ENCODE assay signal across 23 cellular contexts in the genomic region with DNA sequence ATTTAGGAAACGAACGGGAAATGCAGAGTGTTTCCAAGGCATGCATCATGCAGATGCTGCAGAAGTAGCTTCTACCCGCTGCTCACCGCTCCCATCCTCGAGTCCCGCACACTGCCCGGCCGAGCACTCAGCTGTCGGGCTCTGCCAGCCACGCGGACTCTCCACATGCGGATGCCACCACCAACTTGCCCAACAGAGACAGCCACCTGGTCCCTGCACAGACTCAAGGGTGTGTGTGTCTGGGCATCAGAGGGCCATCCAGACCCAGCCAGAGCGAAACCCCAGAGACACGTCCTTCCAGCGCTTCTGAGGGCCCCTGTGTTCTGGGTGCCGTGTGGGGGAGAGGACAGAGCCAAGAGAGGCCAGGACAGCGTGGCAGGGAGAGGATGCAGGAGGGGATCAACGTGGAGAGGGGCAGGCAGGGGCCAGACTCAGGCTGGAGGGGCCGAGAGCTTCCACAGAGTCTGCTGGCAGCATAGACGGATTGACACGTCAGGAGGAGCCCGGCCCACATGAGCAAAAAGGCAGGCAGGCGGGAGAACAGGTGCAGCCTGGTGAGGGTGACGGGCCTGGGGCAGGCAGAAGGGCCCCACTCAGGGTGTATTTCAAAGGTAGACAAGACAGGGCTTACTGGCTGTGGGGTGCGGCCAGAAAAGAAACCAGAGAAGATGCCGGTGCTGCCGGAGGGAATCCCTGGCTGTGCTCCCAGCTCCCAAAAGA. TPM values are rescaled to one million over a fixed set of nuclear protein-coding genes. Genes with fewer than 3 reads are reported as not detected.
DNase-seq lines count a peak whose midpoint lies in the region; TF ChIP-seq lines count a peak whose summit lies in the region.
"Had no signal": no experiment of that assay in that cellular context is flagged by ENCODE, and none has a peak within 500 bp of the region (broad histone marks: within the 10 kb centered on the region; RNA-seq: fewer than 3 reads in every experiment).

No MANE protein-coding gene starts in this region.

- H3K4me3 Mint-ChIP-seq in glutamatergic neuron (ENCODE audit: unreplicated experiment) (peak overlapping the region; percentile 30), HFFc6 (no peak overlapping the region)
- H3K4me3 Mint-ChIP-seq: activated CD4-positive, alpha-beta memory T cell treated with anti-CD3 and anti-CD28 coated beads for 36 hours; CD4-positive, alpha-beta T cell; neural crest cell had no signal

- H3K18ac ChIP-seq in mesenchymal stem cell (ENCODE audit: low read depth in 1 of 2, low read length in 2 of 2): no peak overlapping the region

- no peak overlapping the region for H2BK5ac ChIP-seq in mesenchymal stem cell (ENCODE audit: low read depth, low read length, poor library complexity, severe bottlenecking)

- peaks cover 7% of the 10 kb centered on the region for H3K9me3 Mint-ChIP-seq in glutamatergic neuron (ENCODE audit: unreplicated experiment)
- H3K9me3 Mint-ChIP-seq in HFFc6: no peaks in the 10 kb centered on the region
- H3K9me3 Mint-ChIP-seq: activated CD4-positive, alpha-beta memory T cell treated with anti-CD3 and anti-CD28 coated beads for 36 hours; activated naive CD4-positive, alpha-beta T cell treated with anti-CD3 and anti-CD28 coated beads, Interleukin-2, amount 50 U/mL, for 72 hours; CD4-positive, alpha-beta T cell; neural crest cell had no signal

- H2BK15ac ChIP-seq in mesenchymal stem cell (ENCODE audit: low read depth, poor library complexity, severe bottlenecking): no peak overlapping the region

- H4K8ac ChIP-seq in mesenchymal stem cell (ENCODE audit: low read length): no peak overlapping the region

- H3K27ac ChIP-seq in OCI-LY3 (ENCODE audit: low read length) (peak overlapping the region; percentile 91), skeletal muscle tissue (ENCODE audit: low read depth, low read length) (peak overlapping the region; percentile 74), mesenchymal stem cell (ENCODE audit: low read length, poor library complexity, severe bottlenecking) (no peak overlapping the region)
- H3K27ac ChIP-seq: SK-N-MC, tibial nerve had no signal

- H3K4me3 ChIP-seq in OCI-LY3 (ENCODE audit: low read length) (peak overlapping the region; percentile 62), skeletal muscle tissue (ENCODE audit: low read length in 3 of 3) (peak overlapping the region in 2 of 3 donors; percentile 43 to 60), mesenchymal stem cell (ENCODE audit: insufficient read depth in 1 of 2, low read depth in 1 of 2, low read length in 2 of 2) (no peak overlapping the region)
- H3K4me3 ChIP-seq: dorsolateral prefrontal cortex, SK-N-MC, tibial nerve had no signal

- H3K27ac Mint-ChIP-seq in glutamatergic neuron (ENCODE audit: unreplicated experiment) (peak overlapping the region; percentile 35), HFFc6 (no peak overlapping the region)
- H3K27ac Mint-ChIP-seq: activated CD4-positive, alpha-beta memory T cell treated with anti-CD3 and anti-CD28 coated beads for 36 hours; activated naive CD4-positive, alpha-beta T cell treated with anti-CD3 and anti-CD28 coated beads, Interleukin-2, amount 50 U/mL, for 72 hours; CD4-positive, alpha-beta T cell; progenitor cell of endocrine pancreas had no signal

- H3K14ac ChIP-seq in mesenchymal stem cell (ENCODE audit: low read length in 2 of 2): no peak overlapping the region

- no peak overlapping the region for H2AK5ac ChIP-seq in mesenchymal stem cell (ENCODE audit: low read length, severe bottlenecking)

- WGBS in mesenchymal stem cell: 94% methylated on average over 25 of the region's 27 CpGs

- H3K9me3 ChIP-seq in OCI-LY3 (ENCODE audit: insufficient read depth, low read length) (no peaks in the 10 kb centered on the region), skeletal muscle tissue (ENCODE audit: control insufficient read depth in 3 of 3, low read length in 3 of 3) (no peaks in the 10 kb centered on the region), mesenchymal stem cell (ENCODE audit: control insufficient read depth, low read length) (no peaks in the 10 kb centered on the region)
- H3K9me3 ChIP-seq: tibial nerve had no signal

- H3K27me3 Mint-ChIP-seq in glutamatergic neuron (ENCODE audit: unreplicated experiment) (peaks cover 4% of the 10 kb centered on the region), HFFc6 (ENCODE audit: insufficient read depth) (no peaks in the 10 kb centered on the region; the same call in 1 of the 2 replicates)
- H3K27me3 Mint-ChIP-seq: activated CD4-positive, alpha-beta memory T cell treated with anti-CD3 and anti-CD28 coated beads for 36 hours; CD4-positive, alpha-beta T cell; progenitor cell of endocrine pancreas had no signal

- no peak for TF ChIP-seq CTCF in OCI-LY3 (IDR thresholded peaks at IDR 0.05; ENCODE audit: low read depth, low read length)
- TF ChIP-seq CTCF in glutamatergic neuron (IDR thresholded peaks at IDR 0.05; ENCODE audit: partially characterized antibody, unreplicated experiment): no peak
- TF ChIP-seq CTCF in HFFc6 (IDR thresholded peaks at IDR 0.05): no peak

- H3K4ac ChIP-seq in mesenchymal stem cell (ENCODE audit: low read depth in 1 of 2, low read length in 2 of 2): no peak overlapping the region

- no peak overlapping the region for H2BK12ac ChIP-seq in mesenchymal stem cell (ENCODE audit: low read length in 2 of 2)

- H3K4me1 ChIP-seq in OCI-LY3 (ENCODE audit: low read length) (peaks cover 62% of the 10 kb centered on the region), skeletal muscle tissue (ENCODE audit: control insufficient read depth in 3 of 3, insufficient read depth in 3 of 3, low read length in 3 of 3) (peaks cover 18 to 38% (median 28%) of the 10 kb centered on the region in 3 donors), mesenchymal stem cell (ENCODE audit: control insufficient read depth, insufficient read depth, low read depth, low read length) (peaks cover 23% of the 10 kb centered on the region)
- H3K4me1 ChIP-seq: tibial nerve had no signal

- peaks cover 11% of the 10 kb centered on the region for H3K4me1 Mint-ChIP-seq in glutamatergic neuron (ENCODE audit: low read depth, unreplicated experiment)
- no peaks in the 10 kb centered on the region for H3K4me1 Mint-ChIP-seq in HFFc6 (ENCODE audit: low read depth)

- peaks cover 44% of the 10 kb centered on the region for H3K79me2 ChIP-seq in OCI-LY3 (ENCODE audit: low read length)

- peaks cover 60% of the 10 kb centered on the region for H3K79me1 ChIP-seq in mesenchymal stem cell (replicated peaks; ENCODE audit: low read length, poor library complexity, severe bottlenecking)

- H3K23ac ChIP-seq in mesenchymal stem cell (ENCODE audit: low read length in 2 of 2): no peak overlapping the region

- H3K36me3 Mint-ChIP-seq in glutamatergic neuron (ENCODE audit: unreplicated experiment) (no peaks in the 10 kb centered on the region), HFFc6 (ENCODE audit: low read depth) (no peaks in the 10 kb centered on the region)
- H3K36me3 Mint-ChIP-seq: activated CD4-positive, alpha-beta memory T cell treated with anti-CD3 and anti-CD28 coated beads for 36 hours; activated naive CD4-positive, alpha-beta T cell treated with anti-CD3 and anti-CD28 coated beads, Interleukin-2, amount 50 U/mL, for 72 hours had no signal

- H3K36me3 ChIP-seq in OCI-LY3 (replicated peaks; ENCODE audit: low read depth, low read length) (peaks cover 8% of the 10 kb centered on the region), skeletal muscle tissue (ENCODE audit: control insufficient read depth in 3 of 3, insufficient read depth in 3 of 3, low read length in 3 of 3) (no peaks in the 10 kb centered on the region), mesenchymal stem cell (ENCODE audit: control insufficient read depth in 1 of 2, insufficient read depth in 2 of 2, low read depth in 1 of 2, low read length in 2 of 2) (peaks cover 0 to 46% of the 10 kb centered on the region in 2 experiments)
- H3K36me3 ChIP-seq: tibial nerve had no signal

- no peak overlapping the region for H2AFZ ChIP-seq in OCI-LY3 (ENCODE audit: low read depth, low read length)
- no peak overlapping the region for H2AFZ ChIP-seq in mesenchymal stem cell (ENCODE audit: low read depth, low read length)

- no peak overlapping the region for H2BK120ac ChIP-seq in mesenchymal stem cell (ENCODE audit: low read depth, low read length)

- peak overlapping the region; percentile 80 for H3K4me2 ChIP-seq in OCI-LY3 (ENCODE audit: low read length)
- no peak overlapping the region for H3K4me2 ChIP-seq in mesenchymal stem cell (ENCODE audit: low read length, poor library complexity, severe bottlenecking)

- H3K9ac ChIP-seq in OCI-LY3 (ENCODE audit: low read length) (peak overlapping the region; percentile 47), skeletal muscle tissue (ENCODE audit: low read depth in 1 of 3, low read length in 3 of 3) (peak overlapping the region; percentile 47 to 79 (median 64)), mesenchymal stem cell (ENCODE audit: low read length) (no peak overlapping the region)

- 0 out of 2 replicates have a peak, but pooled peaks cover 4% of the 10 kb centered on the region for H4K20me1 ChIP-seq in OCI-LY3 (ENCODE audit: insufficient read depth, low read length)

- no peak overlapping the region for H4K91ac ChIP-seq in mesenchymal stem cell (ENCODE audit: low read length)

- DNase-seq in activated naive CD4-positive, alpha-beta T cell treated with anti-CD3 and anti-CD28 coated beads, Interleukin-2, amount 50 U/mL, for 16 hours: peak; percentile 7
- DNase-seq in activated naive CD4-positive, alpha-beta T cell (lab: John Stamatoyannopoulos, UW): no peak
- no peak for DNase-seq in glutamatergic neuron
- no peak for DNase-seq in MV-4-11 (lab: John Stamatoyannopoulos, UW)
- no peak for DNase-seq in HFFc6
- DNase-seq in mesenchymal stem cell: no peak
- DNase-seq: activated CD4-positive, alpha-beta memory T cell treated with anti-CD3 and anti-CD28 coated beads for 36 hours; activated CD8-positive, alpha-beta memory T cell treated with anti-CD3 and anti-CD28 coated beads, Interleukin-2, amount 50 U/mL, for 48 hours; CD4-positive, alpha-beta T cell; central memory CD4-positive, alpha-beta T cell; NCI-H1092 treated with DMSO at 0.1 percent for 48 hours; NCI-H1930; NCI-H2227 treated with DMSO at 0.1 percent for 48 hours; NCI-H526 treated with DMSO at 0.1 percent for 48 hours had no signal

- H3K27me3 ChIP-seq in OCI-LY3 (ENCODE audit: low read depth, low read length) (no peaks in the 10 kb centered on the region), skeletal muscle tissue (ENCODE audit: control insufficient read depth in 3 of 3, insufficient read depth in 3 of 3, low read length in 3 of 3) (no peaks in the 10 kb centered on the region), mesenchymal stem cell (ENCODE audit: control insufficient read depth in 1 of 2, insufficient read depth in 1 of 2, low read length in 2 of 2) (no peaks in the 10 kb centered on the region)
- H3K27me3 ChIP-seq: dorsolateral prefrontal cortex, tibial nerve had no signal

RNA-seq across cellular contexts. Expression of a gene that starts 18.3 kb away (rescaled TPM):
- total RNA-seq in glutamatergic neuron (ENCODE audit: unreplicated experiment) (0.59 TPM), skeletal muscle tissue (5.2 TPM)
- 1 to 10 TPM; 4.6 to 7.1 (median 5.3) TPM for total RNA-seq in HFFc6 (2021; fragmentation: NEBNext Ultra II Directional; extraction: Animal tissue kit (Norgen Biotek cat#: 25700))
- polyA plus RNA-seq in mesenchymal stem cell (2013, experiment 1 of 2): 3.9 TPM
- 4.0 TPM for polyA plus RNA-seq in mesenchymal stem cell (2013, experiment 2 of 2)
- total RNA-seq: activated naive CD4-positive, alpha-beta T cell treated with anti-CD3 and anti-CD28 coated beads, Interleukin-2, amount 50 U/mL, for 72 hours; CD4-positive, alpha-beta T cell; T-helper 1 cell treated with Interleukin-12 subunit alpha and Interleukin-12 subunit beta and Interleukin-4 antibody, amounts not matched to agents 30 ng/mL and 1 ng/mL, for 36 hours had no signal

RNA-seq across cellular contexts. Expression of a gene that starts 53.8 kb away (rescaled TPM):
- total RNA-seq in glutamatergic neuron (ENCODE audit: unreplicated experiment): 34.5 TPM
- total RNA-seq in skeletal muscle tissue: 10.4 TPM
- total RNA-seq in HFFc6 (2021; fragmentation: NEBNext Ultra II Directional; extraction: Animal tissue kit (Norgen Biotek cat#: 25700)): 10 to 100 TPM; 14.3 to 20.8 (median 18.0) TPM
- 16.9 TPM for polyA plus RNA-seq in mesenchymal stem cell (2013, experiment 1 of 2)
- polyA plus RNA-seq in mesenchymal stem cell (2013, experiment 2 of 2): 17.7 TPM

Comparison
In these comparisons a context has a peak if more than half of its experiments do, and no peak if none do; other contexts are left out.
1. H3K4me3 ChIP-seq: peak in OCI-LY3 (single experiment) and skeletal muscle tissue (2 of 3); none in mesenchymal stem cell (0 of 2).